Comparison of ENCODE assay signal across 8 cellular contexts in the genomic region with DNA sequence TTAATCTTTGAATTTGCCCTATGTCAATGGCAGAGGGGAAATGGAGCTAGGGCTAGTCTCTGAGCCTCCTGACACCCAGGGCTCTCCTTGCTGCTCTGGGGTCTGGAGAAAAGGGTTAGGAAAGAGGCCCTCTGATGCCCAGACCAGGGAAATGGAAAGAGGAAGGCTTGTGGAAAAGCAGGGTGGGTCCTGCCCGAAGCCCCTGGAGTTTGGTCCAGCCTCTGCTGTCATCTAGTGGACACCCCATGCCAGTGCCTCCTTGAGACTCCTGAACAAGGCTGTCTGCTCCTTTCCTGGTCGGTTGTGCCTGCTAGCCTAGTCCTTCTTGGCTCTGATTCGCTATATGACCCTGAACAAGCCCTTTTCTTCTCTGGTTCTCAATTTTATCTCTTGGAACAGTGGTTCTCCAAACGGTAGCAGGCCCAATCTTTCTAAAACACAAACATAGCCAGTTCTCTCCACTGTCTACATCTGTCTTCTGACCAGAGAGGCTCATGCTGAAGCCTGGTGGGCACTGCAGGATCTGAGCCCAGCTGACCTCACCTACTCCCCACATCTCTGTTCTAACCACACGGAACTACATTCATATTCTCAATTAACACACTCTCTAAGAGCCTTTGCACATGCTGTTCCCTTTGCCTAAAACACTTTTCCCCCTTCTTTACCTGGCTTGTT. TPM values are rescaled to one million over a fixed set of nuclear protein-coding genes. Genes with fewer than 3 reads are reported as not detected.
A peak's percentile ranks its signal among the peaks of the same experiment; 100 is the strongest.
DNase-seq lines count a peak whose midpoint lies in the region; ATAC-seq and TF ChIP-seq lines count a peak whose summit lies in the region.

No MANE protein-coding gene starts in this region.

- H3K27ac Mint-ChIP-seq in Caco-2 (ENCODE audit: unreplicated experiment) (no peak overlapping the region), glutamatergic neuron (ENCODE audit: unreplicated experiment) (no peak overlapping the region)
- H3K27ac Mint-ChIP-seq in activated naive CD8-positive, alpha-beta T cell treated with anti-CD3 and anti-CD28 coated beads, Interleukin-2, amount 10 ng/mL, durations not matched to agents 7 days and 5 days = no peak overlapping the region

- no peak overlapping the region for H3K4me3 ChIP-seq in Caco-2 (ENCODE audit: low read depth, low read length)
- H3K4me3 ChIP-seq in NT2/D1 (ENCODE audit: insufficient read length, low read depth) = no peak overlapping the region
- no peak overlapping the region for H3K4me3 ChIP-seq in osteoblast (ENCODE audit: insufficient read depth, low read length)

- no peak overlapping the region for H3K9ac ChIP-seq in NT2/D1 (ENCODE audit: insufficient read length, low read depth)

- no peaks in the 10 kb centered on the region for H3K79me2 ChIP-seq in osteoblast (ENCODE audit: insufficient read depth, low read length)

- no peaks in the 10 kb centered on the region for H3K27me3 ChIP-seq in Caco-2 (replicated peaks; ENCODE audit: control insufficient read depth, insufficient read depth, low read length)
- H3K27me3 ChIP-seq in NT2/D1 (ENCODE audit: insufficient read depth, insufficient read length) = no peaks in the 10 kb centered on the region
- H3K27me3 ChIP-seq in osteoblast (ENCODE audit: insufficient read depth, low read length) = no peaks in the 10 kb centered on the region

- H4K20me1 ChIP-seq in osteoblast (ENCODE audit: insufficient read depth, low read length) = no peaks in the 10 kb centered on the region

- CTCF ChIA-PET in Caco-2 (lab: Charles Lee) = interaction anchor here (0.7 to 2.4 kb wide), 5 partner anchors 42 to 202 kb away, joined by 3 to 10 read pairs (median 3); partner anchors contain the start of gene SELENOM

- peak; percentile 93 to 97 for TF ChIP-seq CTCF in Caco-2 (IDR thresholded peaks at IDR 0.05; ENCODE audit: insufficient read depth in 1 of 2, low read depth in 1 of 2, low read length in 1 of 2, severe bottlenecking in 1 of 2, unreplicated experiment in 1 of 2)
- TF ChIP-seq CTCF in glutamatergic neuron (IDR thresholded peaks at IDR 0.05; ENCODE audit: partially characterized antibody, unreplicated experiment) = peak; percentile 70
- TF ChIP-seq CTCF in osteoblast (IDR thresholded peaks at IDR 0.05; ENCODE audit: extremely low read depth, low read depth, low read length) = peak; percentile 98

- H3K27me3 Mint-ChIP-seq in Caco-2 (ENCODE audit: insufficient read depth, unreplicated experiment) (no peaks in the 10 kb centered on the region), glutamatergic neuron (ENCODE audit: unreplicated experiment) (peaks cover 2% of the 10 kb centered on the region)
- peaks cover 14% of the 10 kb centered on the region for H3K27me3 Mint-ChIP-seq in activated naive CD8-positive, alpha-beta T cell treated with anti-CD3 and anti-CD28 coated beads, Interleukin-2, amount 10 ng/mL, durations not matched to agents 7 days and 5 days

- H3K27ac ChIP-seq in osteoblast (ENCODE audit: low read depth, low read length) = no peak overlapping the region

- ATAC-seq in activated naive CD8-positive, alpha-beta T cell treated with anti-CD3 and anti-CD28 coated beads, Interleukin-2, amount 10 ng/mL, durations not matched to agents 7 days and 5 days (ENCODE audit: low read depth) = peak; percentile 58
- ATAC-seq in HG02870 (IDR thresholded peaks at IDR 0.05; ENCODE audit: unreplicated experiment) (no peak), GM18505 (IDR thresholded peaks at IDR 0.05; ENCODE audit: unreplicated experiment) (no peak)

- TF ChIP-seq POLR2A in GM18505 (IDR thresholded peaks at IDR 0.05; ENCODE audit: borderline replicate concordance, extremely low read depth, insufficient read depth, insufficient read length) = no peak

- DNase-seq in Caco-2 = peak; percentile 81 to 82
- DNase-seq in HUDEP-2 (lab: John Stamatoyannopoulos, UW; ENCODE audit: unreplicated experiment in 76 of 76) = peak in 51 of 76 experiments; percentile 5 to 59 (median 31)
- peak; percentile 59 for DNase-seq in NT2/D1 (ENCODE audit: low read depth, low spot score)
- DNase-seq in activated naive CD8-positive, alpha-beta T cell treated with anti-CD3 and anti-CD28 coated beads, Interleukin-2, amount 10 ng/mL, durations not matched to agents 7 days and 5 days = peak; percentile 43
- DNase-seq in glutamatergic neuron = peak; percentile 79
- DNase-seq in osteoblast (ENCODE audit: insufficient read length, low spot score, missing footprints) = peak; percentile 92

- no peak overlapping the region for H3K4me2 ChIP-seq in osteoblast (ENCODE audit: insufficient read depth, low read length)

- no peak overlapping the region for H3K4me3 Mint-ChIP-seq in Caco-2 (ENCODE audit: unreplicated experiment)
- no peak overlapping the region for H3K4me3 Mint-ChIP-seq in activated naive CD8-positive, alpha-beta T cell treated with anti-CD3 and anti-CD28 coated beads, Interleukin-2, amount 10 ng/mL, durations not matched to agents 7 days and 5 days
- no peak overlapping the region for H3K4me3 Mint-ChIP-seq in glutamatergic neuron (ENCODE audit: unreplicated experiment)

- intact Hi-C loops in Caco-2 (cut with micrococcal nuclease; ENCODE audit: unreplicated experiment) = loop anchor here (1.0 to 10.0 kb wide), 6 partner anchors 42 to 384 kb away; partner anchors contain the start of gene SELENOM

- H3K9me3 ChIP-seq in Caco-2 (no peaks in the 10 kb centered on the region), NT2/D1 (ENCODE audit: insufficient read depth, low read length) (no peaks in the 10 kb centered on the region), osteoblast (ENCODE audit: low read depth, low read length) (no peaks in the 10 kb centered on the region)

- H3K36me3 ChIP-seq in Caco-2 (ENCODE audit: control insufficient read depth, insufficient read depth, low read length) (no peaks in the 10 kb centered on the region), NT2/D1 (ENCODE audit: insufficient read depth, insufficient read length, low read length) (no peaks in the 10 kb centered on the region), osteoblast (ENCODE audit: insufficient read depth, low read length) (no peaks in the 10 kb centered on the region)

- no TSS peak for BruUV-seq in Caco-2 (replicated peaks; lab: Mats Ljungman, UMichigan)

- POLR2A ChIA-PET in Caco-2 (lab: Charles Lee) = no interaction called here
- POLR2A ChIA-PET in activated naive CD8-positive, alpha-beta T cell treated with anti-CD3 and anti-CD28 coated beads, Interleukin-2, amount 10 ng/mL, durations not matched to agents 7 days and 5 days (lab: Charles Lee) = no interaction called here

- H3K4me1 ChIP-seq in Caco-2 (no peaks in the 10 kb centered on the region), NT2/D1 (ENCODE audit: insufficient read depth, insufficient read length) (no peaks in the 10 kb centered on the region), osteoblast (ENCODE audit: insufficient read depth, low read length) (peaks cover 5% of the 10 kb centered on the region)

- H3K9me3 Mint-ChIP-seq in Caco-2 (ENCODE audit: unreplicated experiment) = no peaks in the 10 kb centered on the region
- H3K9me3 Mint-ChIP-seq in activated naive CD8-positive, alpha-beta T cell treated with anti-CD3 and anti-CD28 coated beads, Interleukin-2, amount 10 ng/mL, durations not matched to agents 7 days and 5 days = peaks cover 2% of the 10 kb centered on the region
- H3K9me3 Mint-ChIP-seq in glutamatergic neuron (ENCODE audit: unreplicated experiment) = peaks cover 4% of the 10 kb centered on the region

- H3K4me1 Mint-ChIP-seq in Caco-2 (ENCODE audit: low read depth, unreplicated experiment) = no peaks in the 10 kb centered on the region
- peaks cover 8% of the 10 kb centered on the region for H3K4me1 Mint-ChIP-seq in activated naive CD8-positive, alpha-beta T cell treated with anti-CD3 and anti-CD28 coated beads, Interleukin-2, amount 10 ng/mL, durations not matched to agents 7 days and 5 days
- H3K4me1 Mint-ChIP-seq in glutamatergic neuron (ENCODE audit: low read depth, unreplicated experiment) = no peaks in the 10 kb centered on the region

- peak overlapping the region; percentile 90 for H2AFZ ChIP-seq in osteoblast (ENCODE audit: low read length)

- H3K36me3 Mint-ChIP-seq in Caco-2 (ENCODE audit: insufficient read depth, unreplicated experiment) (no peaks in the 10 kb centered on the region), glutamatergic neuron (ENCODE audit: unreplicated experiment) (no peaks in the 10 kb centered on the region)
- no peaks in the 10 kb centered on the region for H3K36me3 Mint-ChIP-seq in activated naive CD8-positive, alpha-beta T cell treated with anti-CD3 and anti-CD28 coated beads, Interleukin-2, amount 10 ng/mL, durations not matched to agents 7 days and 5 days

RNA-seq across cellular contexts. Expression of gene PLA2G3, which starts 8.8 kb away (rescaled TPM):
- total RNA-seq in Caco-2 (2022) (not detected in 2 replicates), glutamatergic neuron (ENCODE audit: unreplicated experiment) (1.3 TPM), osteoblast (0.29 and 0.36 TPM in 2 replicates)
- not detected for total RNA-seq in activated naive CD8-positive, alpha-beta T cell treated with anti-CD3 and anti-CD28 coated beads, Interleukin-2, amount 10 ng/mL, durations not matched to agents 7 days and 5 days

RNA-seq across cellular contexts. Expression of gene RNF185, which starts 10.9 kb away (rescaled TPM):
- total RNA-seq in Caco-2 (2022) (27.8 and 30.3 TPM in 2 replicates), glutamatergic neuron (ENCODE audit: unreplicated experiment) (27.4 TPM), osteoblast (48.0 and 51.8 TPM in 2 replicates)
- total RNA-seq in activated naive CD8-positive, alpha-beta T cell treated with anti-CD3 and anti-CD28 coated beads, Interleukin-2, amount 10 ng/mL, durations not matched to agents 7 days and 5 days = 10 to 100 TPM; 21.8 to 22.4 TPM

RNA-seq across cellular contexts. Expression of gene INPP5J, which starts 26.3 kb away (rescaled TPM):
- total RNA-seq in Caco-2 (2022) (6.8 and 7.8 TPM in 2 replicates), glutamatergic neuron (ENCODE audit: unreplicated experiment) (15.4 TPM), osteoblast (under 0.01 and 0.36 TPM in 2 replicates)
- under 1 TPM; 0.31 to 0.39 TPM for total RNA-seq in activated naive CD8-positive, alpha-beta T cell treated with anti-CD3 and anti-CD28 coated beads, Interleukin-2, amount 10 ng/mL, durations not matched to agents 7 days and 5 days

RNA-seq across cellular contexts. Expression of gene SELENOM, which starts 41.7 kb away (rescaled TPM):
- total RNA-seq in Caco-2 (2022) (1.3 and 2.0 TPM in 2 replicates), glutamatergic neuron (ENCODE audit: unreplicated experiment) (40.9 TPM), osteoblast (140 and 157 TPM in 2 replicates)
- 10 to 100 TPM; 17.3 to 24.6 TPM for total RNA-seq in activated naive CD8-positive, alpha-beta T cell treated with anti-CD3 and anti-CD28 coated beads, Interleukin-2, amount 10 ng/mL, durations not matched to agents 7 days and 5 days

Comparison
In these comparisons a context has a peak if more than half of its experiments do, and no peak if none do; other contexts are left out.
1. DNase-seq: peak in every context shown above with its lines; median percentile 92 in osteoblast; 82 in Caco-2; 79 in glutamatergic neuron; 59 in NT2/D1; 43 in activated naive CD8-positive, alpha-beta T cell treated with anti-CD3 and anti-CD28 coated beads, Interleukin-2, amount 10 ng/mL, durations not matched to agents 7 days and 5 days; 31 in HUDEP-2.